In the genomic region with DNA sequence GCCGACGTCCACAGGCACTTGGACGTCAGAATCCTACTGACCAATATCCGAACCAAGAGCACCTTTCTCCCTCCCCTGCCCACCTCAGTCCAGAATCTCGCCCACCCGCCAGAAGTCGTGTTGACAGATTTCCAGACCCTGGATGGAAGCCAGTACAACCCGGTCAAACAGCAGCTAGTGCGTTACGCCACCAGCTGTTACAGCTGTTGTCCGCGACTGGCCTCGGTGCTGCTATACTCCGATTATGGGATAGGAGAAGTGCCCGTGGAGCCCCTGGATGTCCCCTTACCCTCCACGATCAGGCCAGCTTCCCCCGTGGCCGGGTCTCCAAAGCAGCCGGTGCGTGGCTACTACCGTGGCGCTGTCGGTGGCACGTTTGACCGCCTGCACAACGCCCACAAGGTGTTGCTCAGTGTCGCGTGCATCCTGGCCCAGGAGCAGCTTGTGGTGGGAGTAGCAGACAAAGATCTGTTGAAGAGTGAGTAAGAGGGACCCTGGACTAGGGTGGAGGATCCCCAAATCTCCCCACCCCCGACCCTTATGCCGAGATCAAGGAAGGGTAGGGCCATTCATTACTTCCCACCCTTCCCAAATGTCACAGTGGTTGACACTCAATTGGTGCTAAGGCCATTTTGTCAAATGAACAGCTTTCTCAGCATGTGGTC, we compare ENCODE assay signal across 1 cellular context.
TF ChIP-seq lines count a peak whose summit lies in the region.

No MANE protein-coding gene starts in this region.

TF ChIP-seq in HepG2, 621 proteins besides CTCF, POLR2A, EP300 and RAD21 (continued from another document):
- TF ChIP-seq, protein P1, sequence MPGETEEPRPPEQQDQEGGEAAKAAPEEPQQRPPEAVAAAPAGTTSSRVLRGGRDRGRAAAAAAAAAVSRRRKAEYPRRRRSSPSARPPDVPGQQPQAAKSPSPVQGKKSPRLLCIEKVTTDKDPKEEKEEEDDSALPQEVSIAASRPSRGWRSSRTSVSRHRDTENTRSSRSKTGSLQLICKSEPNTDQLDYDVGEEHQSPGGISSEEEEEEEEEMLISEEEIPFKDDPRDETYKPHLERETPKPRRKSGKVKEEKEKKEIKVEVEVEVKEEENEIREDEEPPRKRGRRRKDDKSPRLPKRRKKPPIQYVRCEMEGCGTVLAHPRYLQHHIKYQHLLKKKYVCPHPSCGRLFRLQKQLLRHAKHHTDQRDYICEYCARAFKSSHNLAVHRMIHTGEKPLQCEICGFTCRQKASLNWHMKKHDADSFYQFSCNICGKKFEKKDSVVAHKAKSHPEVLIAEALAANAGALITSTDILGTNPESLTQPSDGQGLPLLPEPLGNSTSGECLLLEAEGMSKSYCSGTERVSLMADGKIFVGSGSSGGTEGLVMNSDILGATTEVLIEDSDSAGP (CRISPR knock-in tag; IDR thresholded peaks at IDR 0.05; ENCODE audit: borderline replicate concordance) = no peak; the same call in 1 of the 2 replicates
- TF ChIP-seq, protein P2, sequence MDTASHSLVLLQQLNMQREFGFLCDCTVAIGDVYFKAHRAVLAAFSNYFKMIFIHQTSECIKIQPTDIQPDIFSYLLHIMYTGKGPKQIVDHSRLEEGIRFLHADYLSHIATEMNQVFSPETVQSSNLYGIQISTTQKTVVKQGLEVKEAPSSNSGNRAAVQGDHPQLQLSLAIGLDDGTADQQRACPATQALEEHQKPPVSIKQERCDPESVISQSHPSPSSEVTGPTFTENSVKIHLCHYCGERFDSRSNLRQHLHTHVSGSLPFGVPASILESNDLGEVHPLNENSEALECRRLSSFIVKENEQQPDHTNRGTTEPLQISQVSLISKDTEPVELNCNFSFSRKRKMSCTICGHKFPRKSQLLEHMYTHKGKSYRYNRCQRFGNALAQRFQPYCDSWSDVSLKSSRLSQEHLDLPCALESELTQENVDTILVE (CRISPR knock-in tag; IDR thresholded peaks at IDR 0.05) = no peak
- TF ChIP-seq, protein P3, sequence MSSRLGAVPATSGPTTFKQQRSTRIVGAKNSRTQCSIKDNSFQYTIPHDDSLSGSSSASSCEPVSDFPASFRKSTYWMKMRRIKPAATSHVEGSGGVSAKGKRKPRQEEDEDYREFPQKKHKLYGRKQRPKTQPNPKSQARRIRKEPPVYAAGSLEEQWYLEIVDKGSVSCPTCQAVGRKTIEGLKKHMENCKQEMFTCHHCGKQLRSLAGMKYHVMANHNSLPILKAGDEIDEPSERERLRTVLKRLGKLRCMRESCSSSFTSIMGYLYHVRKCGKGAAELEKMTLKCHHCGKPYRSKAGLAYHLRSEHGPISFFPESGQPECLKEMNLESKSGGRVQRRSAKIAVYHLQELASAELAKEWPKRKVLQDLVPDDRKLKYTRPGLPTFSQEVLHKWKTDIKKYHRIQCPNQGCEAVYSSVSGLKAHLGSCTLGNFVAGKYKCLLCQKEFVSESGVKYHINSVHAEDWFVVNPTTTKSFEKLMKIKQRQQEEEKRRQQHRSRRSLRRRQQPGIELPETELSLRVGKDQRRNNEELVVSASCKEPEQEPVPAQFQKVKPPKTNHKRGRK (CRISPR knock-in tag; IDR thresholded peaks at IDR 0.05) = no peak
- TF ChIP-seq MBD4 (IDR thresholded peaks at IDR 0.05; ENCODE audit: borderline replicate concordance, low read length) (no peak), GATAD1 (CRISPR knock-in tag; IDR thresholded peaks at IDR 0.05) (no peak), TBL1XR1 (IDR thresholded peaks at IDR 0.05; ENCODE audit: borderline replicate concordance, low read length, partially characterized antibody) (no peak), SKI (IDR thresholded peaks at IDR 0.05; ENCODE audit: partially characterized antibody) (no peak), DPF2 (CRISPR knock-in tag; IDR thresholded peaks at IDR 0.05; ENCODE audit: borderline replicate concordance, low read depth) (no peak), ZNF44 (CRISPR knock-in tag; IDR thresholded peaks at IDR 0.05) (no peak), MIER3 (CRISPR knock-in tag; IDR thresholded peaks at IDR 0.05; ENCODE audit: borderline replicate concordance) (no peak), ZNF256 (CRISPR knock-in tag; conservative IDR thresholded peaks at IDR 0.05) (no peak), MZF1 (CRISPR knock-in tag; IDR thresholded peaks at IDR 0.05; ENCODE audit: borderline replicate concordance) (no peak), JUN (CRISPR knock-in tag; IDR thresholded peaks at IDR 0.05) (no peak), ZFYVE20 (CRISPR knock-in tag; IDR thresholded peaks at IDR 0.05; ENCODE audit: borderline replicate concordance, low read depth) (no peak), ZNF296 (CRISPR knock-in tag; conservative IDR thresholded peaks at IDR 0.05) (no peak; the same call in 1 of the 2 replicates), HHEX (CRISPR knock-in tag; IDR thresholded peaks at IDR 0.05) (no peak; the same call in 1 of the 2 replicates), ZFP41 (CRISPR knock-in tag; IDR thresholded peaks at IDR 0.05; ENCODE audit: borderline replicate concordance) (no peak), CCAR2 (optimal IDR thresholded peaks at IDR 0.05; ENCODE audit: low read depth, low read length) (no peak), ZNF557 (CRISPR knock-in tag; IDR thresholded peaks at IDR 0.05) (0 out of 2 replicates have a peak, but pooled peaks have one; percentile 41), ZNF782 (CRISPR knock-in tag; IDR thresholded peaks at IDR 0.05; ENCODE audit: borderline replicate concordance) (no peak), MXD4 (CRISPR knock-in tag; IDR thresholded peaks at IDR 0.05) (no peak; the same call in 1 of the 2 replicates), MLLT10 (CRISPR knock-in tag; IDR thresholded peaks at IDR 0.05) (no peak), ZNF546 (CRISPR knock-in tag; conservative IDR thresholded peaks at IDR 0.05) (no peak), KMT2B (CRISPR knock-in tag; IDR thresholded peaks at IDR 0.05) (no peak), IRF2 (CRISPR knock-in tag; IDR thresholded peaks at IDR 0.05) (no peak), ERF (CRISPR knock-in tag; IDR thresholded peaks at IDR 0.05) (no peak), TEAD3 (CRISPR knock-in tag; optimal IDR thresholded peaks at IDR 0.05; ENCODE audit: borderline replicate concordance) (no peak)
- TF ChIP-seq, protein P4, sequence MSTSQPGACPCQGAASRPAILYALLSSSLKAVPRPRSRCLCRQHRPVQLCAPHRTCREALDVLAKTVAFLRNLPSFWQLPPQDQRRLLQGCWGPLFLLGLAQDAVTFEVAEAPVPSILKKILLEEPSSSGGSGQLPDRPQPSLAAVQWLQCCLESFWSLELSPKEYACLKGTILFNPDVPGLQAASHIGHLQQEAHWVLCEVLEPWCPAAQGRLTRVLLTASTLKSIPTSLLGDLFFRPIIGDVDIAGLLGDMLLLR (CRISPR knock-in tag; IDR thresholded peaks at IDR 0.05) = no peak
- TF ChIP-seq, protein P5, sequence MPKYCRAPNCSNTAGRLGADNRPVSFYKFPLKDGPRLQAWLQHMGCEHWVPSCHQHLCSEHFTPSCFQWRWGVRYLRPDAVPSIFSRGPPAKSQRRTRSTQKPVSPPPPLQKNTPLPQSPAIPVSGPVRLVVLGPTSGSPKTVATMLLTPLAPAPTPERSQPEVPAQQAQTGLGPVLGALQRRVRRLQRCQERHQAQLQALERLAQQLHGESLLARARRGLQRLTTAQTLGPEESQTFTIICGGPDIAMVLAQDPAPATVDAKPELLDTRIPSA (CRISPR knock-in tag; IDR thresholded peaks at IDR 0.05; ENCODE audit: borderline replicate concordance) = no peak
- TF ChIP-seq, protein P6, sequence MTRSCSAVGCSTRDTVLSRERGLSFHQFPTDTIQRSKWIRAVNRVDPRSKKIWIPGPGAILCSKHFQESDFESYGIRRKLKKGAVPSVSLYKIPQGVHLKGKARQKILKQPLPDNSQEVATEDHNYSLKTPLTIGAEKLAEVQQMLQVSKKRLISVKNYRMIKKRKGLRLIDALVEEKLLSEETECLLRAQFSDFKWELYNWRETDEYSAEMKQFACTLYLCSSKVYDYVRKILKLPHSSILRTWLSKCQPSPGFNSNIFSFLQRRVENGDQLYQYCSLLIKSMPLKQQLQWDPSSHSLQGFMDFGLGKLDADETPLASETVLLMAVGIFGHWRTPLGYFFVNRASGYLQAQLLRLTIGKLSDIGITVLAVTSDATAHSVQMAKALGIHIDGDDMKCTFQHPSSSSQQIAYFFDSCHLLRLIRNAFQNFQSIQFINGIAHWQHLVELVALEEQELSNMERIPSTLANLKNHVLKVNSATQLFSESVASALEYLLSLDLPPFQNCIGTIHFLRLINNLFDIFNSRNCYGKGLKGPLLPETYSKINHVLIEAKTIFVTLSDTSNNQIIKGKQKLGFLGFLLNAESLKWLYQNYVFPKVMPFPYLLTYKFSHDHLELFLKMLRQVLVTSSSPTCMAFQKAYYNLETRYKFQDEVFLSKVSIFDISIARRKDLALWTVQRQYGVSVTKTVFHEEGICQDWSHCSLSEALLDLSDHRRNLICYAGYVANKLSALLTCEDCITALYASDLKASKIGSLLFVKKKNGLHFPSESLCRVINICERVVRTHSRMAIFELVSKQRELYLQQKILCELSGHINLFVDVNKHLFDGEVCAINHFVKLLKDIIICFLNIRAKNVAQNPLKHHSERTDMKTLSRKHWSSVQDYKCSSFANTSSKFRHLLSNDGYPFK (CRISPR knock-in tag; IDR thresholded peaks at IDR 0.05; ENCODE audit: borderline replicate concordance) = no peak
- TF ChIP-seq, protein P7, sequence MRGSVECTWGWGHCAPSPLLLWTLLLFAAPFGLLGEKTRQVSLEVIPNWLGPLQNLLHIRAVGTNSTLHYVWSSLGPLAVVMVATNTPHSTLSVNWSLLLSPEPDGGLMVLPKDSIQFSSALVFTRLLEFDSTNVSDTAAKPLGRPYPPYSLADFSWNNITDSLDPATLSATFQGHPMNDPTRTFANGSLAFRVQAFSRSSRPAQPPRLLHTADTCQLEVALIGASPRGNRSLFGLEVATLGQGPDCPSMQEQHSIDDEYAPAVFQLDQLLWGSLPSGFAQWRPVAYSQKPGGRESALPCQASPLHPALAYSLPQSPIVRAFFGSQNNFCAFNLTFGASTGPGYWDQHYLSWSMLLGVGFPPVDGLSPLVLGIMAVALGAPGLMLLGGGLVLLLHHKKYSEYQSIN (CRISPR knock-in tag; IDR thresholded peaks at IDR 0.05; ENCODE audit: borderline replicate concordance) = no peak
- TF ChIP-seq, protein P8, sequence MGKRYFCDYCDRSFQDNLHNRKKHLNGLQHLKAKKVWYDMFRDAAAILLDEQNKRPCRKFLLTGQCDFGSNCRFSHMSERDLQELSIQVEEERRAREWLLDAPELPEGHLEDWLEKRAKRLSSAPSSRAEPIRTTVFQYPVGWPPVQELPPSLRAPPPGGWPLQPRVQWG (CRISPR knock-in tag; IDR thresholded peaks at IDR 0.05; ENCODE audit: borderline replicate concordance, low read depth) = no peak
- TF ChIP-seq, protein P9, sequence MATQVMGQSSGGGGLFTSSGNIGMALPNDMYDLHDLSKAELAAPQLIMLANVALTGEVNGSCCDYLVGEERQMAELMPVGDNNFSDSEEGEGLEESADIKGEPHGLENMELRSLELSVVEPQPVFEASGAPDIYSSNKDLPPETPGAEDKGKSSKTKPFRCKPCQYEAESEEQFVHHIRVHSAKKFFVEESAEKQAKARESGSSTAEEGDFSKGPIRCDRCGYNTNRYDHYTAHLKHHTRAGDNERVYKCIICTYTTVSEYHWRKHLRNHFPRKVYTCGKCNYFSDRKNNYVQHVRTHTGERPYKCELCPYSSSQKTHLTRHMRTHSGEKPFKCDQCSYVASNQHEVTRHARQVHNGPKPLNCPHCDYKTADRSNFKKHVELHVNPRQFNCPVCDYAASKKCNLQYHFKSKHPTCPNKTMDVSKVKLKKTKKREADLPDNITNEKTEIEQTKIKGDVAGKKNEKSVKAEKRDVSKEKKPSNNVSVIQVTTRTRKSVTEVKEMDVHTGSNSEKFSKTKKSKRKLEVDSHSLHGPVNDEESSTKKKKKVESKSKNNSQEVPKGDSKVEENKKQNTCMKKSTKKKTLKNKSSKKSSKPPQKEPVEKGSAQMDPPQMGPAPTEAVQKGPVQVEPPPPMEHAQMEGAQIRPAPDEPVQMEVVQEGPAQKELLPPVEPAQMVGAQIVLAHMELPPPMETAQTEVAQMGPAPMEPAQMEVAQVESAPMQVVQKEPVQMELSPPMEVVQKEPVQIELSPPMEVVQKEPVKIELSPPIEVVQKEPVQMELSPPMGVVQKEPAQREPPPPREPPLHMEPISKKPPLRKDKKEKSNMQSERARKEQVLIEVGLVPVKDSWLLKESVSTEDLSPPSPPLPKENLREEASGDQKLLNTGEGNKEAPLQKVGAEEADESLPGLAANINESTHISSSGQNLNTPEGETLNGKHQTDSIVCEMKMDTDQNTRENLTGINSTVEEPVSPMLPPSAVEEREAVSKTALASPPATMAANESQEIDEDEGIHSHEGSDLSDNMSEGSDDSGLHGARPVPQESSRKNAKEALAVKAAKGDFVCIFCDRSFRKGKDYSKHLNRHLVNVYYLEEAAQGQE (IDR thresholded peaks at IDR 0.05; ENCODE audit: borderline replicate concordance in 1 of 2, low read depth in 1 of 2, low read length in 2 of 2) = no peak
- TF ChIP-seq, protein P10, sequence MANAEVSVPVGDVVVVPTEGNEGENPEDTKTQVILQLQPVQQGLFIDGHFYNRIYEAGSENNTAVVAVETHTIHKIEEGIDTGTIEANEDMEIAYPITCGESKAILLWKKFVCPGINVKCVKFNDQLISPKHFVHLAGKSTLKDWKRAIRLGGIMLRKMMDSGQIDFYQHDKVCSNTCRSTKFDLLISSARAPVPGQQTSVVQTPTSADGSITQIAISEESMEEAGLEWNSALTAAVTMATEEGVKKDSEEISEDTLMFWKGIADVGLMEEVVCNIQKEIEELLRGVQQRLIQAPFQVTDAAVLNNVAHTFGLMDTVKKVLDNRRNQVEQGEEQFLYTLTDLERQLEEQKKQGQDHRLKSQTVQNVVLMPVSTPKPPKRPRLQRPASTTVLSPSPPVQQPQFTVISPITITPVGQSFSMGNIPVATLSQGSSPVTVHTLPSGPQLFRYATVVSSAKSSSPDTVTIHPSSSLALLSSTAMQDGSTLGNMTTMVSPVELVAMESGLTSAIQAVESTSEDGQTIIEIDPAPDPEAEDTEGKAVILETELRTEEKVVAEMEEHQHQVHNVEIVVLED (CRISPR knock-in tag; IDR thresholded peaks at IDR 0.05; ENCODE audit: borderline replicate concordance) = no peak
- TF ChIP-seq, protein P11, sequence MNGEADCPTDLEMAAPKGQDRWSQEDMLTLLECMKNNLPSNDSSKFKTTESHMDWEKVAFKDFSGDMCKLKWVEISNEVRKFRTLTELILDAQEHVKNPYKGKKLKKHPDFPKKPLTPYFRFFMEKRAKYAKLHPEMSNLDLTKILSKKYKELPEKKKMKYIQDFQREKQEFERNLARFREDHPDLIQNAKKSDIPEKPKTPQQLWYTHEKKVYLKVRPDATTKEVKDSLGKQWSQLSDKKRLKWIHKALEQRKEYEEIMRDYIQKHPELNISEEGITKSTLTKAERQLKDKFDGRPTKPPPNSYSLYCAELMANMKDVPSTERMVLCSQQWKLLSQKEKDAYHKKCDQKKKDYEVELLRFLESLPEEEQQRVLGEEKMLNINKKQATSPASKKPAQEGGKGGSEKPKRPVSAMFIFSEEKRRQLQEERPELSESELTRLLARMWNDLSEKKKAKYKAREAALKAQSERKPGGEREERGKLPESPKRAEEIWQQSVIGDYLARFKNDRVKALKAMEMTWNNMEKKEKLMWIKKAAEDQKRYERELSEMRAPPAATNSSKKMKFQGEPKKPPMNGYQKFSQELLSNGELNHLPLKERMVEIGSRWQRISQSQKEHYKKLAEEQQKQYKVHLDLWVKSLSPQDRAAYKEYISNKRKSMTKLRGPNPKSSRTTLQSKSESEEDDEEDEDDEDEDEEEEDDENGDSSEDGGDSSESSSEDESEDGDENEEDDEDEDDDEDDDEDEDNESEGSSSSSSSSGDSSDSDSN (CRISPR knock-in tag; IDR thresholded peaks at IDR 0.05) = no peak; the same call in 1 of the 2 replicates
